Comparison of ENCODE assay signal across 13 cellular contexts in genomic region chr21:29287383-29287782, GRCh38. TPM values are rescaled to one million over a fixed set of nuclear protein-coding genes. Genes with fewer than 3 reads are reported as not detected.
DNase-seq lines count a peak whose midpoint lies in the region; ATAC-seq and TF ChIP-seq lines count a peak whose summit lies in the region.
"Had no signal": no experiment of that assay in that cellular context is flagged by ENCODE, and none has a peak within 500 bp of the region (broad histone marks: within the 10 kb centered on the region; RNA-seq: fewer than 3 reads in every experiment).

No MANE protein-coding gene starts in this region.

- no peaks in the 10 kb centered on the region for H3K36me3 ChIP-seq in heart right ventricle

- no peak overlapping the region for H3K4me3 ChIP-seq in heart right ventricle

- H3K9me3 ChIP-seq in heart right ventricle = peaks cover 0 to 6% (median 0%) of the 10 kb centered on the region in 11 donors

- no peak for TF ChIP-seq CTCF in heart right ventricle (IDR thresholded peaks at IDR 0.05)

- no peaks in the 10 kb centered on the region for H3K27me3 ChIP-seq in heart right ventricle

- DNase-seq in heart right ventricle (no peak), cardiac septum (ENCODE audit: low spot score) (no peak), SKM-1 treated with dmso at 0.1 percent for 144 hours (lab: John Stamatoyannopoulos, UW; ENCODE audit: unreplicated experiment) (peak; percentile 57), left ventricle myocardium superior (no peak), 8988T (no peak), ureter (ENCODE audit: low spot score) (no peak), iPS-NIHi7 (ENCODE audit: extremely low spot score) (no peak)
- no peak for DNase-seq in activated CD4-positive, CD25-positive, alpha-beta regulatory T cell (lab: John Stamatoyannopoulos, UW)
- DNase-seq: ACHN; activated CD8-positive, alpha-beta memory T cell treated with anti-CD3 and anti-CD28 coated beads for 24 hours; NCI-H510A treated with DMSO at 0.1 percent for 48 hours; nephron progenitor cell had no signal

- intact Hi-C loops in heart right ventricle (cut with DNase I) = no loop called here
- intact Hi-C loops in cardiac septum (cut with DNase I) = no loop called here
- intact Hi-C loops in left ventricle myocardium superior (cut with micrococcal nuclease) = no loop called here

- peaks cover 0 to 49% (median 27%) of the 10 kb centered on the region in 9 donors for H3K4me1 ChIP-seq in heart right ventricle

- H3K27ac ChIP-seq in heart right ventricle = peak overlapping the region in 4 of 10 donors; percentile 5 to 74 (median 18)

- WGBS in heart right ventricle, 2 donors = 56 to 59% methylated on average over 1 of the region's 1 CpG

- peak in 6 of 8 donors; percentile 20 to 74 (median 70) for ATAC-seq in heart right ventricle
- ATAC-seq in left ventricle myocardium superior = peak; percentile 63
- ATAC-seq: stimulated activated memory B cell treated with anti-CD40 and anti-IgM and Interleukin-4, amounts not matched to agents 10 μg/mL and 1 μg/mL and 100 μg/mL, for 72 hours had no signal

RNA-seq across cellular contexts. Expression of gene BACH1, which starts 11.3 kb away (rescaled TPM):
- total RNA-seq in heart right ventricle (10 to 100 TPM; 29.4 to 78.7 (median 51.3) TPM), cardiac septum (51.3 TPM), left ventricle myocardium superior (32.5 TPM), ureter (75.7 TPM)
- polyA plus RNA-seq in heart right ventricle = 1 to 10 TPM; 2.7 to 9.2 TPM
